8 cellular contexts compared by ENCODE assay signal in genomic region chr15:51382787-51383186, GRCh38. TPM values are rescaled to one million over a fixed set of nuclear protein-coding genes. Genes with fewer than 3 reads are reported as not detected.
DNase-seq lines count a peak whose midpoint lies in the region; ATAC-seq and TF ChIP-seq lines count a peak whose summit lies in the region.

No MANE protein-coding gene starts in this region.

- TF ChIP-seq EP300 in gastroesophageal sphincter (IDR thresholded peaks at IDR 0.05), result no peak

- H3K36me3 Mint-ChIP-seq in Caco-2 (ENCODE audit: insufficient read depth, unreplicated experiment) (no peaks in the 10 kb centered on the region), immature natural killer cell (no peaks in the 10 kb centered on the region)
- H3K36me3 Mint-ChIP-seq in activated T-helper 2 cell treated with anti-CD3 and anti-CD28 coated beads, Interferon-gamma antibody, Interleukin-2, Interleukin-4, amounts not matched to agents 10 μg/mL and 5 μg/mL and 100 μg/mL, durations not matched to agents 14 hours and 24 hours and 36 hours (ENCODE audit: low read depth), result no peaks in the 10 kb centered on the region

- H3K9me3 ChIP-seq in Caco-2, result no peaks in the 10 kb centered on the region
- H3K9me3 ChIP-seq in gastroesophageal sphincter, result no peaks in the 10 kb centered on the region
- H3K9me3 ChIP-seq in upper lobe of right lung, result no peaks in the 10 kb centered on the region

- CTCF ChIA-PET in Caco-2 (lab: Charles Lee), result interaction anchor here (0.6 to 1.4 kb wide), 11 partner anchors 14 to 746 kb away, joined by 3 to 10 read pairs (median 4); no protein-coding TSS in a partner anchor
- CTCF ChIA-PET in HEK293T (lab: Yijun Ruan, JAX), result interaction anchor here (1.2 to 3.1 kb wide), 3 partner anchors 116 to 220 kb away, joined by 6 to 27 read pairs (median 9); no protein-coding TSS in a partner anchor

- H3K27ac ChIP-seq in gastroesophageal sphincter (no peak overlapping the region), upper lobe of right lung (no peak overlapping the region)

- H3K4me3 ChIP-seq in Caco-2 (ENCODE audit: low read depth, low read length), result no peak overlapping the region
- no peak overlapping the region for H3K4me3 ChIP-seq in gastroesophageal sphincter
- H3K4me3 ChIP-seq in upper lobe of right lung, result no peak overlapping the region

- DNase-seq in Caco-2 (peak in 1 of 2 experiments; percentile 46), HEK293T (ENCODE audit: extremely low spot score) (peak; percentile 53), RPMI8226 (peak; percentile 65), upper lobe of right lung (no peak), immature natural killer cell (no peak)
- DNase-seq in activated T-helper 2 cell treated with anti-CD3 and anti-CD28 coated beads, Interferon-gamma antibody, Interleukin-2, Interleukin-4, amounts not matched to agents 10 μg/mL and 5 μg/mL and 100 μg/mL, durations not matched to agents 14 hours and 24 hours and 36 hours (ENCODE audit: low spot score), result no peak

- H3K36me3 ChIP-seq in Caco-2 (ENCODE audit: control insufficient read depth, insufficient read depth, low read length) (no peaks in the 10 kb centered on the region), gastroesophageal sphincter (no peaks in the 10 kb centered on the region), upper lobe of right lung (no peaks in the 10 kb centered on the region)

- H3K27me3 ChIP-seq in Caco-2 (replicated peaks; ENCODE audit: control insufficient read depth, insufficient read depth, low read length) (no peaks in the 10 kb centered on the region), gastroesophageal sphincter (peaks cover 8% of the 10 kb centered on the region), upper lobe of right lung (no peaks in the 10 kb centered on the region)

- WGBS in gastroesophageal sphincter (ENCODE audit: low coverage in 1 of 2), 2 donors, result 25 to 30% methylated on average over 3 to 4 of the region's 4 CpGs

- no peak overlapping the region for H3K4me3 Mint-ChIP-seq in Caco-2 (ENCODE audit: unreplicated experiment)
- H3K4me3 Mint-ChIP-seq in immature natural killer cell, result no peak overlapping the region
- no peak overlapping the region for H3K4me3 Mint-ChIP-seq in activated T-helper 2 cell treated with anti-CD3 and anti-CD28 coated beads, Interferon-gamma antibody, Interleukin-2, Interleukin-4, amounts not matched to agents 10 μg/mL and 5 μg/mL and 100 μg/mL, durations not matched to agents 14 hours and 24 hours and 36 hours (ENCODE audit: low read depth)

- H3K4me1 Mint-ChIP-seq in Caco-2 (ENCODE audit: low read depth, unreplicated experiment) (peaks cover 4% of the 10 kb centered on the region), immature natural killer cell (no peaks in the 10 kb centered on the region)
- H3K4me1 Mint-ChIP-seq in activated T-helper 2 cell treated with anti-CD3 and anti-CD28 coated beads, Interferon-gamma antibody, Interleukin-2, Interleukin-4, amounts not matched to agents 10 μg/mL and 5 μg/mL and 100 μg/mL, durations not matched to agents 14 hours and 24 hours and 36 hours (ENCODE audit: low read depth), result peaks cover 6% of the 10 kb centered on the region

- POLR2A ChIA-PET in Caco-2 (lab: Charles Lee) (no interaction called here), HEK293T (lab: Yijun Ruan, JAX) (no interaction called here)

- intact Hi-C loops in Caco-2 (cut with micrococcal nuclease; ENCODE audit: unreplicated experiment), result loop anchor here (2.0 kb wide), 1 partner anchor 20 kb away; no protein-coding TSS in a partner anchor
- intact Hi-C loops in upper lobe of right lung (cut with DNase I), result loop anchor here (10.0 kb wide), 2 partner anchors 128 to 218 kb away; no protein-coding TSS in a partner anchor
- intact Hi-C loops in activated T-helper 2 cell treated with anti-CD3 and anti-CD28 coated beads, Interferon-gamma antibody, Interleukin-2, Interleukin-4, amounts not matched to agents 10 μg/mL and 5 μg/mL and 100 μg/mL, durations not matched to agents 14 hours and 24 hours and 36 hours (cut with micrococcal nuclease), result loop anchor here (5.0 kb wide), 1 partner anchor 160 kb away; no protein-coding TSS in a partner anchor

- TF ChIP-seq CTCF in Caco-2 (IDR thresholded peaks at IDR 0.05; ENCODE audit: insufficient read depth in 1 of 2, low read depth in 1 of 2, low read length in 1 of 2, severe bottlenecking in 1 of 2, unreplicated experiment in 1 of 2) (peak; percentile 30 to 75), gastroesophageal sphincter (IDR thresholded peaks at IDR 0.05) (peak; percentile 16 to 53 (median 34)), upper lobe of right lung (IDR thresholded peaks at IDR 0.05) (peak; percentile 38)

- ATAC-seq in gastroesophageal sphincter (no peak), upper lobe of right lung (no peak), GM18907 (IDR thresholded peaks at IDR 0.05; ENCODE audit: unreplicated experiment) (no peak)

- H3K4me1 ChIP-seq in Caco-2 (no peaks in the 10 kb centered on the region), gastroesophageal sphincter (peaks cover 0 to 34% (median 5%) of the 10 kb centered on the region in 3 donors), upper lobe of right lung (no peaks in the 10 kb centered on the region)

- peaks cover 6% of the 10 kb centered on the region for H3K27me3 Mint-ChIP-seq in Caco-2 (ENCODE audit: insufficient read depth, unreplicated experiment)
- peaks cover 2 to 6% (median 6%) of the 10 kb centered on the region in 3 donors for H3K27me3 Mint-ChIP-seq in immature natural killer cell (ENCODE audit: low read depth in 3 of 3)
- peaks cover 8% of the 10 kb centered on the region for H3K27me3 Mint-ChIP-seq in activated T-helper 2 cell treated with anti-CD3 and anti-CD28 coated beads, Interferon-gamma antibody, Interleukin-2, Interleukin-4, amounts not matched to agents 10 μg/mL and 5 μg/mL and 100 μg/mL, durations not matched to agents 14 hours and 24 hours and 36 hours (ENCODE audit: low read depth)

- BruUV-seq in Caco-2 (replicated peaks; lab: Mats Ljungman, UMichigan), result no TSS peak

- H3K27ac Mint-ChIP-seq in Caco-2 (ENCODE audit: unreplicated experiment), result no peak overlapping the region
- H3K27ac Mint-ChIP-seq in immature natural killer cell, result no peak overlapping the region
- no peak overlapping the region for H3K27ac Mint-ChIP-seq in activated T-helper 2 cell treated with anti-CD3 and anti-CD28 coated beads, Interferon-gamma antibody, Interleukin-2, Interleukin-4, amounts not matched to agents 10 μg/mL and 5 μg/mL and 100 μg/mL, durations not matched to agents 14 hours and 24 hours and 36 hours

- H3K9me3 Mint-ChIP-seq in Caco-2 (ENCODE audit: unreplicated experiment) (no peaks in the 10 kb centered on the region), immature natural killer cell (no peaks in the 10 kb centered on the region)
- no peaks in the 10 kb centered on the region for H3K9me3 Mint-ChIP-seq in activated T-helper 2 cell treated with anti-CD3 and anti-CD28 coated beads, Interferon-gamma antibody, Interleukin-2, Interleukin-4, amounts not matched to agents 10 μg/mL and 5 μg/mL and 100 μg/mL, durations not matched to agents 14 hours and 24 hours and 36 hours

- TF ChIP-seq POLR2A in gastroesophageal sphincter (IDR thresholded peaks at IDR 0.05), result no peak

TF ChIP-seq in HEK293T, 16 proteins besides CTCF, POLR2A, EP300 and RAD21:
- TF ChIP-seq ELF4 (IDR thresholded peaks at IDR 0.05), result no peak
- TF ChIP-seq L3MBTL2 (conservative IDR thresholded peaks at IDR 0.05), result no peak
- no peak for TF ChIP-seq TARDBP (IDR thresholded peaks at IDR 0.05)
- TF ChIP-seq FOXM1 (IDR thresholded peaks at IDR 0.05; ENCODE audit: borderline replicate concordance), result no peak
- TF ChIP-seq FOXA1 (IDR thresholded peaks at IDR 0.05), result no peak
- no peak for TF ChIP-seq NFRKB (IDR thresholded peaks at IDR 0.05)
- no peak for TF ChIP-seq ZNF384 (IDR thresholded peaks at IDR 0.05)
- TF ChIP-seq ARNT (IDR thresholded peaks at IDR 0.05), result no peak
- TF ChIP-seq BHLHE40 (IDR thresholded peaks at IDR 0.05; ENCODE audit: borderline replicate concordance), result no peak
- no peak for TF ChIP-seq SUZ12 (IDR thresholded peaks at IDR 0.05)
- TF ChIP-seq SP1 (IDR thresholded peaks at IDR 0.05), result no peak
- TF ChIP-seq PKNOX1 (IDR thresholded peaks at IDR 0.05), result no peak

RNA-seq across cellular contexts. Expression of gene GLDN, which starts 41.3 kb away (rescaled TPM):
- total RNA-seq in Caco-2 (2022), result 0.82 and 1.1 TPM in 2 replicates
- 10 to 100 TPM in 1 of 4 donors, 1 to 10 TPM in 3; 3.7 to 19.6 (median 4.4) TPM for total RNA-seq in gastroesophageal sphincter
- 21.8 TPM for total RNA-seq in upper lobe of right lung
- polyA plus RNA-seq in immature natural killer cell, result not detected
- total RNA-seq in activated T-helper 2 cell treated with anti-CD3 and anti-CD28 coated beads, Interferon-gamma antibody, Interleukin-2, Interleukin-4, amounts not matched to agents 10 μg/mL and 5 μg/mL and 100 μg/mL, durations not matched to agents 14 hours and 24 hours and 36 hours, result 0.34 and 0.62 TPM in 2 replicates

RNA-seq across cellular contexts. Expression of gene CYP19A1, which starts 44.4 kb away (rescaled TPM):
- total RNA-seq in Caco-2 (2022), result 0.70 and 0.77 TPM in 2 replicates
- 1 to 10 TPM in 3 of 4 donors, not detected in 1; 1.8 to 2.9 (median 2.5) TPM for total RNA-seq in gastroesophageal sphincter
- 0.58 TPM for total RNA-seq in upper lobe of right lung
- not detected for polyA plus RNA-seq in immature natural killer cell
- total RNA-seq in activated T-helper 2 cell treated with anti-CD3 and anti-CD28 coated beads, Interferon-gamma antibody, Interleukin-2, Interleukin-4, amounts not matched to agents 10 μg/mL and 5 μg/mL and 100 μg/mL, durations not matched to agents 14 hours and 24 hours and 36 hours, result 1.5 and 2.3 TPM in 2 replicates

Comparison
In these comparisons a context has a peak if more than half of its experiments do, and no peak if none do; other contexts are left out.
1. DNase-seq: peak in HEK293T (single experiment) and RPMI8226 (single experiment); none in upper lobe of right lung (single experiment), immature natural killer cell (0 of 3) and activated T-helper 2 cell treated with anti-CD3 and anti-CD28 coated beads, Interferon-gamma antibody, Interleukin-2, Interleukin-4, amounts not matched to agents 10 μg/mL and 5 μg/mL and 100 μg/mL, durations not matched to agents 14 hours and 24 hours and 36 hours (single experiment).
2. Peak in every context shown above with its lines, with median percentiles within 50 percentile points of each other: CTCF ChIP-seq.